Comparison of ENCODE assay signal across 8 cellular contexts in the genomic region with DNA sequence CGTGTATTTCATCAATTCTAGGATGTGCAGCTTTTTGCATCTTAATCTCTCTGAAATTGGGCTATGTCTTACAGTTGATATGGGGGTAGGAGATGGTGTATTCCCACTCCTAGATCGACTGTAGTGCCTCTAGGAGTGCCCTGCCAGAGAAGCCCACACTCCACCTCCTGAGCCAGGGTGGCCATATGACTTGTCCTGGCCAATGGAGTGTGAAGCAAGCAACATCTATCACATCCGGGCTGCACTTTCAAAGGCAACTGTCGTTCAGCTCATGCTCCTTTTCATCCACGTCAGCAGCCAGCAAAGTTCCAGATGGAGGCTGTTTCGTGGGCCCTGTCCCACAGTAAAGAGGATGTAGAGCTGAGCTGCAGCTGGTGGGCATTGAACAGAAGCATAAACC.
DNase-seq lines count a peak whose midpoint lies in the region; ATAC-seq and TF ChIP-seq lines count a peak whose summit lies in the region.

No MANE protein-coding gene starts in this region.

- no peaks in the 10 kb centered on the region for H3K9me3 Mint-ChIP-seq in dendritic cell treated with granulocyte-macrophage colony-stimulating factor and Interleukin-4, amounts not matched to agents 40 ng/mL and 50 ng/mL, for 4 days
- no peaks in the 10 kb centered on the region for H3K9me3 Mint-ChIP-seq in activated T-helper 1 cell treated with anti-CD3 and anti-CD28 coated beads, Interleukin-12 subunit alpha, Interleukin-12 subunit beta, Interleukin-2, Interleukin-4 antibody, amounts not matched to agents 30 ng/mL and 10 ng/mL and 1 ng/mL, durations not matched to agents 14 hours and 24 hours and 36 hours

- DNase-seq in GM10248 (ENCODE audit: extremely low spot score) (peak; percentile 72), NCI-H2196 (lab: John Stamatoyannopoulos, UW; ENCODE audit: unreplicated experiment) (no peak), NCI-H1694 (lab: John Stamatoyannopoulos, UW) (no peak), HT-29 (ENCODE audit: low spot score) (no peak)
- DNase-seq in activated T-helper 1 cell treated with anti-CD3 and anti-CD28 coated beads, Interleukin-12 subunit alpha, Interleukin-12 subunit beta, Interleukin-2, Interleukin-4 antibody, amounts not matched to agents 30 ng/mL and 10 ng/mL and 1 ng/mL, durations not matched to agents 14 hours and 24 hours and 36 hours (ENCODE audit: low spot score) = no peak

- no peaks in the 10 kb centered on the region for H3K36me3 Mint-ChIP-seq in dendritic cell treated with granulocyte-macrophage colony-stimulating factor and Interleukin-4, amounts not matched to agents 40 ng/mL and 50 ng/mL, for 4 days (ENCODE audit: low read depth)
- H3K36me3 Mint-ChIP-seq in activated T-helper 1 cell treated with anti-CD3 and anti-CD28 coated beads, Interleukin-12 subunit alpha, Interleukin-12 subunit beta, Interleukin-2, Interleukin-4 antibody, amounts not matched to agents 30 ng/mL and 10 ng/mL and 1 ng/mL, durations not matched to agents 14 hours and 24 hours and 36 hours (ENCODE audit: low read depth) = peaks cover 4% of the 10 kb centered on the region

- H3K27me3 Mint-ChIP-seq in dendritic cell treated with granulocyte-macrophage colony-stimulating factor and Interleukin-4, amounts not matched to agents 40 ng/mL and 50 ng/mL, for 4 days = no peaks in the 10 kb centered on the region
- no peaks in the 10 kb centered on the region for H3K27me3 Mint-ChIP-seq in activated T-helper 1 cell treated with anti-CD3 and anti-CD28 coated beads, Interleukin-12 subunit alpha, Interleukin-12 subunit beta, Interleukin-2, Interleukin-4 antibody, amounts not matched to agents 30 ng/mL and 10 ng/mL and 1 ng/mL, durations not matched to agents 14 hours and 24 hours and 36 hours (ENCODE audit: insufficient read depth)

- H3K4me3 Mint-ChIP-seq in dendritic cell treated with granulocyte-macrophage colony-stimulating factor and Interleukin-4, amounts not matched to agents 40 ng/mL and 50 ng/mL, for 4 days = no peak overlapping the region
- H3K4me3 Mint-ChIP-seq in activated T-helper 1 cell treated with anti-CD3 and anti-CD28 coated beads, Interleukin-12 subunit alpha, Interleukin-12 subunit beta, Interleukin-2, Interleukin-4 antibody, amounts not matched to agents 30 ng/mL and 10 ng/mL and 1 ng/mL, durations not matched to agents 14 hours and 24 hours and 36 hours = no peak overlapping the region

- POLR2A ChIA-PET in GM10248 (lab: Yijun Ruan, JAX) = interaction anchor here (1.5 kb wide), 1 partner anchor 12 kb away, joined by 3 read pairs; no protein-coding TSS in a partner anchor

- TF ChIP-seq CTCF in GM10248 (IDR thresholded peaks at IDR 0.05; ENCODE audit: control extremely low read depth, extremely low read depth, low read depth, missing control alignments) = no peak

- peak; percentile 74 for ATAC-seq in GM19468 (IDR thresholded peaks at IDR 0.05; ENCODE audit: extremely low read depth, unreplicated experiment)
- ATAC-seq in HG03520 (IDR thresholded peaks at IDR 0.05; ENCODE audit: unreplicated experiment) = peak; percentile 88

- peaks cover 63% of the 10 kb centered on the region for H3K4me1 Mint-ChIP-seq in dendritic cell treated with granulocyte-macrophage colony-stimulating factor and Interleukin-4, amounts not matched to agents 40 ng/mL and 50 ng/mL, for 4 days (ENCODE audit: low read depth)
- H3K4me1 Mint-ChIP-seq in activated T-helper 1 cell treated with anti-CD3 and anti-CD28 coated beads, Interleukin-12 subunit alpha, Interleukin-12 subunit beta, Interleukin-2, Interleukin-4 antibody, amounts not matched to agents 30 ng/mL and 10 ng/mL and 1 ng/mL, durations not matched to agents 14 hours and 24 hours and 36 hours (ENCODE audit: low read depth) = peaks cover 11% of the 10 kb centered on the region

- CTCF ChIA-PET in GM10248 (lab: Yijun Ruan, JAX) = interaction anchor here (0.9 to 2.7 kb wide), 6 partner anchors 8 to 231 kb away, joined by 3 to 19 read pairs (median 5); no protein-coding TSS in a partner anchor

- H3K27ac Mint-ChIP-seq in dendritic cell treated with granulocyte-macrophage colony-stimulating factor and Interleukin-4, amounts not matched to agents 40 ng/mL and 50 ng/mL, for 4 days = peak overlapping the region; percentile 65
- no peak overlapping the region for H3K27ac Mint-ChIP-seq in activated T-helper 1 cell treated with anti-CD3 and anti-CD28 coated beads, Interleukin-12 subunit alpha, Interleukin-12 subunit beta, Interleukin-2, Interleukin-4 antibody, amounts not matched to agents 30 ng/mL and 10 ng/mL and 1 ng/mL, durations not matched to agents 14 hours and 24 hours and 36 hours

- intact Hi-C loops in dendritic cell treated with granulocyte-macrophage colony-stimulating factor and Interleukin-4, amounts not matched to agents 40 ng/mL and 50 ng/mL, for 4 days (cut with micrococcal nuclease) = no loop called here
- intact Hi-C loops in activated T-helper 1 cell treated with anti-CD3 and anti-CD28 coated beads, Interleukin-12 subunit alpha, Interleukin-12 subunit beta, Interleukin-2, Interleukin-4 antibody, amounts not matched to agents 30 ng/mL and 10 ng/mL and 1 ng/mL, durations not matched to agents 14 hours and 24 hours and 36 hours (cut with micrococcal nuclease) = no loop called here
